19 cellular contexts compared by ENCODE assay signal in the genomic region with DNA sequence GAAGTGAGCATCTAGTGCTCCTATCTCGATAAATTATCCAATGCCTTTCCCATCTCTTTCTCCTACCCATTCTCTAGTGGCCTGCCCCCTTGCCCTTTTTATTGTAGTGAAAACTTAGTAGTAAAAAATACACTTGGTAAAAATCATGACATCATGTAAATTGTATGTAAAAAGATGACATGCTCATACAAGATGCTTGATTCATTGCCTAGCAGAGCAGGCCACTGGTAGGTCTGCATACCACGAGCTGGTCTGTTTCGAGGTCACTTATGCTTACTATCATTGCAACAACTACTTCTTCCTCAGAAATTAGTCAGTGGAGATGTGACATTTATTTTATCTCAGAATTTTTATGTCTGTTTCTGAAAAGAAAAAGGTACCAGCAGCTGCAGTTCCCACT.
DNase-seq lines count a peak whose midpoint lies in the region; ATAC-seq, FAIRE-seq and TF ChIP-seq lines count a peak whose summit lies in the region.
"Had no signal": no experiment of that assay in that cellular context is flagged by ENCODE, and none has a peak within 500 bp of the region (broad histone marks: within the 10 kb centered on the region; RNA-seq: fewer than 3 reads in every experiment).

No MANE protein-coding gene starts in this region.

- H3K9me3 ChIP-seq in Caco-2 (no peaks in the 10 kb centered on the region), mesodermal cell (ENCODE audit: control insufficient read depth, low read length) (no peaks in the 10 kb centered on the region), testis (no peaks in the 10 kb centered on the region)
- H3K9me3 ChIP-seq: psoas muscle had no signal

- H3K36me3 Mint-ChIP-seq in Caco-2 (ENCODE audit: insufficient read depth, unreplicated experiment), result no peaks in the 10 kb centered on the region
- no peaks in the 10 kb centered on the region for H3K36me3 Mint-ChIP-seq in natural killer cell treated with Interleukin-12 subunit alpha and Interleukin-12 subunit beta and Interleukin-15 and Interleukin-18, amount 100 ng/mL, for 72 hours
- H3K36me3 Mint-ChIP-seq: activated naive CD4-positive, alpha-beta T cell treated with anti-CD3 and anti-CD28 coated beads, Interleukin-2, amount 10 ng/mL, durations not matched to agents 7 days and 5 days had no signal

- no peaks in the 10 kb centered on the region for H3K27me3 Mint-ChIP-seq in Caco-2 (ENCODE audit: insufficient read depth, unreplicated experiment)
- peaks cover 13 to 22% of the 10 kb centered on the region in 2 donors for H3K27me3 Mint-ChIP-seq in natural killer cell treated with Interleukin-12 subunit alpha and Interleukin-12 subunit beta and Interleukin-15 and Interleukin-18, amount 100 ng/mL, for 72 hours

- DNase-seq in Caco-2 (no peak), RCC 7860 (ENCODE audit: low spot score) (peak; percentile 57), dermis blood vessel endothelial cell (peak; percentile 43), NCI-H1105 treated with DMSO at 0.1 percent for 48 hours (lab: John Stamatoyannopoulos, UW) (no peak), testis (no peak), lower leg skin (ENCODE audit: low spot score in 2 of 2) (no peak)
- no peak for DNase-seq in natural killer cell treated with Interleukin-12 subunit alpha and Interleukin-12 subunit beta and Interleukin-15 and Interleukin-18, amount 100 ng/mL, for 72 hours (ENCODE audit: low spot score)
- DNase-seq: activated naive CD4-positive, alpha-beta T cell treated with anti-CD3 and anti-CD28 coated beads, Interleukin-2, amount 10 ng/mL, durations not matched to agents 7 days and 5 days; cerebellar nuclear complex; H7; PC-9; psoas muscle; stimulated activated CD4-positive, alpha-beta T cell treated with anti-CD3 and anti-CD28 coated beads, Interleukin-4, amount 100 ng/mL, for 1 hour; stimulated activated naive CD4-positive, alpha-beta T cell treated with Interleukin-2 at 50 U/mL for 16 hours; T1000 had no signal

- no CpG with 5 or more reads among the region's 3 CpGs for whole genome bisulfite sequencing in mesodermal cell (ENCODE audit: insufficient coverage in 2 of 2), 2 experiments
- 83 to 90% methylated on average over 3 of the region's 3 CpGs for WGBS in testis, 2 donors
- WGBS in lower leg skin, 2 donors, result 74 to 78% methylated on average over 3 of the region's 3 CpGs

- H3K27ac Mint-ChIP-seq in Caco-2 (ENCODE audit: unreplicated experiment), result peak overlapping the region; percentile 62
- no peak overlapping the region for H3K27ac Mint-ChIP-seq in natural killer cell treated with Interleukin-12 subunit alpha and Interleukin-12 subunit beta and Interleukin-15 and Interleukin-18, amount 100 ng/mL, for 72 hours
- H3K27ac Mint-ChIP-seq: activated naive CD4-positive, alpha-beta T cell treated with anti-CD3 and anti-CD28 coated beads, Interleukin-2, amount 10 ng/mL, durations not matched to agents 7 days and 5 days had no signal

- TF ChIP-seq POLR2A in testis (IDR thresholded peaks at IDR 0.05) (no peak), lower leg skin (IDR thresholded peaks at IDR 0.05) (no peak)

- ATAC-seq in natural killer cell treated with Interleukin-12 subunit alpha and Interleukin-12 subunit beta and Interleukin-15 and Interleukin-18, amount 100 ng/mL, for 72 hours, result no peak
- ATAC-seq: esophagus mucosa, psoas muscle had no signal

- CTCF ChIA-PET in Caco-2 (lab: Charles Lee), result no interaction called here

- peaks cover 18% of the 10 kb centered on the region for H3K4me1 Mint-ChIP-seq in Caco-2 (ENCODE audit: low read depth, unreplicated experiment)
- H3K4me1 Mint-ChIP-seq in natural killer cell treated with Interleukin-12 subunit alpha and Interleukin-12 subunit beta and Interleukin-15 and Interleukin-18, amount 100 ng/mL, for 72 hours (ENCODE audit: low read depth in 2 of 2), result peaks cover 0 to 8% of the 10 kb centered on the region in 2 donors

- intact Hi-C loops in Caco-2 (cut with micrococcal nuclease; ENCODE audit: unreplicated experiment), result no loop called here
- intact Hi-C loops in testis (cut with DNase I; ENCODE audit: low total_unique reads), result no loop called here
- intact Hi-C loops in lower leg skin (cut with DNase I; ENCODE audit: low total_unique reads), result no loop called here

- FAIRE-seq in RCC 7860 (lab: Jason Lieb, UNC), result no peak
- FAIRE-seq: G401.6 had no signal

- no peak overlapping the region for H3K4me3 Mint-ChIP-seq in Caco-2 (ENCODE audit: unreplicated experiment)
- H3K4me3 Mint-ChIP-seq in natural killer cell treated with Interleukin-12 subunit alpha and Interleukin-12 subunit beta and Interleukin-15 and Interleukin-18, amount 100 ng/mL, for 72 hours, result no peak overlapping the region
- H3K4me3 Mint-ChIP-seq: activated naive CD4-positive, alpha-beta T cell treated with anti-CD3 and anti-CD28 coated beads, Interleukin-2, amount 10 ng/mL, durations not matched to agents 7 days and 5 days had no signal

- H3K27ac ChIP-seq in mesodermal cell (ENCODE audit: low read depth, low read length, severe bottlenecking) (peak overlapping the region; percentile 54), testis (no peak overlapping the region)
- H3K27ac ChIP-seq: C4-2B, psoas muscle had no signal

- H3K4me1 ChIP-seq in Caco-2, result peaks cover 51% of the 10 kb centered on the region
- peaks cover 39% of the 10 kb centered on the region for H3K4me1 ChIP-seq in mesodermal cell (ENCODE audit: control insufficient read depth, insufficient read depth, low read length, poor library complexity, severe bottlenecking)
- peaks cover 4% of the 10 kb centered on the region for H3K4me1 ChIP-seq in testis

- H3K9me3 Mint-ChIP-seq in Caco-2 (ENCODE audit: unreplicated experiment), result no peaks in the 10 kb centered on the region
- no peaks in the 10 kb centered on the region for H3K9me3 Mint-ChIP-seq in natural killer cell treated with Interleukin-12 subunit alpha and Interleukin-12 subunit beta and Interleukin-15 and Interleukin-18, amount 100 ng/mL, for 72 hours

- no peaks in the 10 kb centered on the region for H3K27me3 ChIP-seq in Caco-2 (replicated peaks; ENCODE audit: control insufficient read depth, insufficient read depth, low read length)
- H3K27me3 ChIP-seq in testis, result no peaks in the 10 kb centered on the region

- H3K36me3 ChIP-seq in Caco-2 (ENCODE audit: control insufficient read depth, insufficient read depth, low read length) (no peaks in the 10 kb centered on the region), mesodermal cell (ENCODE audit: control insufficient read depth, insufficient read depth, low read length) (no peaks in the 10 kb centered on the region), testis (ENCODE audit: low read depth, missing control alignments) (no peaks in the 10 kb centered on the region)

- BruUV-seq in Caco-2 (replicated peaks; lab: Mats Ljungman, UMichigan), result no TSS peak

- H3K4me3 ChIP-seq in Caco-2 (ENCODE audit: low read depth, low read length) (no peak overlapping the region), mesodermal cell (ENCODE audit: extremely low read depth, insufficient read depth, low read length, poor library complexity, severe bottlenecking) (no peak overlapping the region), testis (no peak overlapping the region), lower leg skin (ENCODE audit: low read depth, poor library complexity, severe bottlenecking) (no peak overlapping the region)
- H3K4me3 ChIP-seq: PC-9, psoas muscle had no signal

- POLR2A ChIA-PET in Caco-2 (lab: Charles Lee), result no interaction called here

- TF ChIP-seq CTCF in Caco-2 (IDR thresholded peaks at IDR 0.05; ENCODE audit: insufficient read depth in 1 of 2, low read depth in 1 of 2, low read length in 1 of 2, severe bottlenecking in 1 of 2, unreplicated experiment in 1 of 2) (no peak), testis (IDR thresholded peaks at IDR 0.05) (no peak), lower leg skin (IDR thresholded peaks at IDR 0.05) (no peak)

Comparison
In these comparisons a context has a peak if more than half of its experiments do, and no peak if none do; other contexts are left out.
1. DNase-seq: peak in RCC 7860 (single experiment) and dermis blood vessel endothelial cell (single experiment); none in Caco-2 (0 of 2), natural killer cell treated with Interleukin-12 subunit alpha and Interleukin-12 subunit beta and Interleukin-15 and Interleukin-18, amount 100 ng/mL, for 72 hours (single experiment), NCI-H1105 treated with DMSO at 0.1 percent for 48 hours (single experiment), testis (single experiment) and lower leg skin (0 of 2).